Comparison of ENCODE assay signal across 10 cellular contexts in genomic region chr11:96254854-96255253, GRCh38.
DNase-seq lines count a peak whose midpoint lies in the region; ATAC-seq, FAIRE-seq and TF ChIP-seq lines count a peak whose summit lies in the region.
"Had no signal": no experiment of that assay in that cellular context is flagged by ENCODE, and none has a peak within 500 bp of the region (broad histone marks: within the 10 kb centered on the region; RNA-seq: fewer than 3 reads in every experiment).

No MANE protein-coding gene starts in this region.

- TF ChIP-seq EP300 in HepG2 (IDR thresholded peaks at IDR 0.05; ENCODE audit: low read depth in 2 of 2, low read length in 2 of 2) (no peak), HepG2 (CRISPR knock-in tag; IDR thresholded peaks at IDR 0.05; ENCODE audit: borderline replicate concordance) (no peak)

- peaks cover 16% of the 10 kb centered on the region for H3K79me2 ChIP-seq in HepG2 (ENCODE audit: insufficient read depth, low read length)
- H3K79me2 ChIP-seq in GM23338 (replicated peaks; ENCODE audit: insufficient read depth): no peaks in the 10 kb centered on the region; the same call in 1 of the 2 replicates

- TF ChIP-seq RAD21 in HepG2 (CRISPR knock-in tag; IDR thresholded peaks at IDR 0.05): no peak

- no peak overlapping the region for H3K9ac ChIP-seq in HepG2 (ENCODE audit: insufficient read depth, low read depth, low read length)

- peak overlapping the region; percentile 98 for H3K27ac Mint-ChIP-seq in activated T-cell treated with anti-CD3 and anti-CD28 coated beads, Interleukin-2, amount 50 U/mL, for 72 hours
- H3K27ac Mint-ChIP-seq in activated CD4-positive, alpha-beta memory T cell treated with anti-CD3 and anti-CD28 coated beads, Interleukin-2, amount 10 ng/mL, durations not matched to agents 7 days and 5 days: peak overlapping the region; percentile 70
- peak overlapping the region; percentile 41 to 80 for H3K27ac Mint-ChIP-seq in stimulated activated naive CD8-positive, alpha-beta T cell treated with anti-CD3 and anti-CD28 coated beads, Interleukin-15, amount 100 ng/mL, for 72 hours
- no peak overlapping the region for H3K27ac Mint-ChIP-seq in GM23338

- TF ChIP-seq CTCF in HepG2 (CRISPR knock-in tag; IDR thresholded peaks at IDR 0.05): no peak
- no peak for TF ChIP-seq CTCF in uterus (IDR thresholded peaks at IDR 0.05)
- TF ChIP-seq CTCF in GM23338 (conservative IDR thresholded peaks at IDR 0.05; ENCODE audit: low read depth in 2 of 2): no peak

- H3K4me1 ChIP-seq in HepG2 (ENCODE audit: insufficient read depth, low read length): peaks cover 39% of the 10 kb centered on the region
- peaks cover 0 to 10% of the 10 kb centered on the region in 2 donors for H3K4me1 ChIP-seq in uterus
- H3K4me1 ChIP-seq in GM23338 (ENCODE audit: insufficient read depth): peaks cover 27% of the 10 kb centered on the region

- in situ Hi-C loops in HepG2 (cut with HindIII; ENCODE audit: extremely low pct_ligation_motif_present, low pct_unique_long_range_greater_than_20kb): no loop called here

- H3K4me1 Mint-ChIP-seq in activated T-cell treated with anti-CD3 and anti-CD28 coated beads, Interleukin-2, amount 50 U/mL, for 72 hours (ENCODE audit: low read depth): peaks cover 95% of the 10 kb centered on the region
- peaks cover 71% of the 10 kb centered on the region for H3K4me1 Mint-ChIP-seq in activated CD4-positive, alpha-beta memory T cell treated with anti-CD3 and anti-CD28 coated beads, Interleukin-2, amount 10 ng/mL, durations not matched to agents 7 days and 5 days
- peaks cover 89% of the 10 kb centered on the region for H3K4me1 Mint-ChIP-seq in stimulated activated naive CD8-positive, alpha-beta T cell treated with anti-CD3 and anti-CD28 coated beads, Interleukin-15, amount 100 ng/mL, for 72 hours
- H3K4me1 Mint-ChIP-seq in GM23338: peaks cover 44% of the 10 kb centered on the region

- H3K27me3 ChIP-seq in HepG2 (ENCODE audit: control insufficient read depth in 1 of 2, insufficient read depth in 2 of 2, low read length in 2 of 2): no peaks in the 10 kb centered on the region
- H3K27me3 ChIP-seq in uterus: no peaks in the 10 kb centered on the region
- H3K27me3 ChIP-seq in GM23338 (ENCODE audit: insufficient read depth): no peaks in the 10 kb centered on the region

- H3K4me3 Mint-ChIP-seq in activated T-cell treated with anti-CD3 and anti-CD28 coated beads, Interleukin-2, amount 50 U/mL, for 72 hours: peak overlapping the region; percentile 78 to 79
- peak overlapping the region; percentile 19 for H3K4me3 Mint-ChIP-seq in activated CD4-positive, alpha-beta memory T cell treated with anti-CD3 and anti-CD28 coated beads, Interleukin-2, amount 10 ng/mL, durations not matched to agents 7 days and 5 days
- peak overlapping the region; percentile 72 to 89 for H3K4me3 Mint-ChIP-seq in stimulated activated naive CD8-positive, alpha-beta T cell treated with anti-CD3 and anti-CD28 coated beads, Interleukin-15, amount 100 ng/mL, for 72 hours
- H3K4me3 Mint-ChIP-seq in GM23338: no peak overlapping the region

- BruUV-seq in HepG2 (replicated peaks; lab: Mats Ljungman, UMichigan): no TSS peak

- intact Hi-C loops in HepG2 (cut with micrococcal nuclease; ENCODE audit: unreplicated experiment): no loop called here
- intact Hi-C loops in uterus (cut with DNase I; ENCODE audit: low total_unique reads): no loop called here

- H3K36me3 ChIP-seq in HepG2 (replicated peaks in 1 of 2; ENCODE audit: control insufficient read depth in 1 of 2, insufficient read depth in 2 of 2, low read length in 2 of 2) (peaks cover 0 to 7% of the 10 kb centered on the region in 2 experiments; a peak in 2 of 5 replicates), uterus (no peaks in the 10 kb centered on the region), GM23338 (ENCODE audit: insufficient read depth) (no peaks in the 10 kb centered on the region)

- H2AFZ ChIP-seq in HepG2 (ENCODE audit: low read length) (no peak overlapping the region), GM23338 (no peak overlapping the region)

- H4K20me1 ChIP-seq in HepG2 (ENCODE audit: insufficient read depth, low read length) (no peaks in the 10 kb centered on the region), GM23338 (replicated peaks; ENCODE audit: insufficient read depth) (no peaks in the 10 kb centered on the region)

- H3K9me3 ChIP-seq in HepG2 (ENCODE audit: low read length): no peaks in the 10 kb centered on the region
- no peaks in the 10 kb centered on the region for H3K9me3 ChIP-seq in uterus

- H3K27me3 Mint-ChIP-seq in activated T-cell treated with anti-CD3 and anti-CD28 coated beads, Interleukin-2, amount 50 U/mL, for 72 hours (ENCODE audit: low read depth): no peaks in the 10 kb centered on the region
- no peaks in the 10 kb centered on the region for H3K27me3 Mint-ChIP-seq in activated CD4-positive, alpha-beta memory T cell treated with anti-CD3 and anti-CD28 coated beads, Interleukin-2, amount 10 ng/mL, durations not matched to agents 7 days and 5 days
- no peaks in the 10 kb centered on the region for H3K27me3 Mint-ChIP-seq in stimulated activated naive CD8-positive, alpha-beta T cell treated with anti-CD3 and anti-CD28 coated beads, Interleukin-15, amount 100 ng/mL, for 72 hours
- no peaks in the 10 kb centered on the region for H3K27me3 Mint-ChIP-seq in GM23338 (ENCODE audit: insufficient read depth, low read depth, poor library complexity)

- no peak for FAIRE-seq in HepG2 (lab: Jason Lieb, UNC)

- TF ChIP-seq POLR2A in HepG2 (IDR thresholded peaks at IDR 0.05; ENCODE audit: insufficient read depth in 1 of 2, low read depth in 2 of 2, low read length in 2 of 2): no peak
- TF ChIP-seq POLR2A in uterus (IDR thresholded peaks at IDR 0.05): no peak

- no peak for ATAC-seq in activated T-cell treated with anti-CD3 and anti-CD28 coated beads, Interleukin-2, amount 50 U/mL, for 72 hours (replicated peaks in 1 of 2)
- no peak for ATAC-seq in HepG2
- no peak for ATAC-seq in stimulated activated naive CD8-positive, alpha-beta T cell treated with anti-CD3 and anti-CD28 coated beads, Interleukin-15, amount 100 ng/mL, for 72 hours
- no peak for ATAC-seq in GM23338
- ATAC-seq: activated CD4-positive, CD25-positive, alpha-beta regulatory T cell treated with anti-CD3 and anti-CD28 coated beads, Interleukin-2, amount 50 U/mL, for 24 hours had no signal

- H3F3A ChIP-seq in GM23338 (replicated peaks; ENCODE audit: low read depth): no peaks in the 10 kb centered on the region

- no peak overlapping the region for H3K4me3 ChIP-seq in HepG2 (replicated peaks in 1 of 3; ENCODE audit: insufficient read depth in 1 of 3, low read depth in 2 of 3, low read length in 3 of 3)
- no peak overlapping the region for H3K4me3 ChIP-seq in uterus
- H3K4me3 ChIP-seq in GM23338: no peak overlapping the region

- H3K36me3 Mint-ChIP-seq in activated T-cell treated with anti-CD3 and anti-CD28 coated beads, Interleukin-2, amount 50 U/mL, for 72 hours (ENCODE audit: insufficient read depth in 2 of 2): peaks cover 10 to 20% of the 10 kb centered on the region in 2 donors
- H3K36me3 Mint-ChIP-seq in activated CD4-positive, alpha-beta memory T cell treated with anti-CD3 and anti-CD28 coated beads, Interleukin-2, amount 10 ng/mL, durations not matched to agents 7 days and 5 days (ENCODE audit: low read depth): peaks cover 45% of the 10 kb centered on the region
- no peaks in the 10 kb centered on the region for H3K36me3 Mint-ChIP-seq in GM23338 (ENCODE audit: low read depth)

- H3K9me3 Mint-ChIP-seq in activated T-cell treated with anti-CD3 and anti-CD28 coated beads, Interleukin-2, amount 50 U/mL, for 72 hours: peaks cover 0 to 1% of the 10 kb centered on the region in 2 donors
- no peaks in the 10 kb centered on the region for H3K9me3 Mint-ChIP-seq in activated CD4-positive, alpha-beta memory T cell treated with anti-CD3 and anti-CD28 coated beads, Interleukin-2, amount 10 ng/mL, durations not matched to agents 7 days and 5 days
- H3K9me3 Mint-ChIP-seq in stimulated activated naive CD8-positive, alpha-beta T cell treated with anti-CD3 and anti-CD28 coated beads, Interleukin-15, amount 100 ng/mL, for 72 hours: peaks cover 0 to 4% of the 10 kb centered on the region in 2 donors
- H3K9me3 Mint-ChIP-seq in GM23338: no peaks in the 10 kb centered on the region

- no peaks in the 10 kb centered on the region for H3K9me2 ChIP-seq in GM23338 (ENCODE audit: insufficient read depth)

- DNase-seq in activated T-cell treated with anti-CD3 and anti-CD28 coated beads, Interleukin-2, amount 50 U/mL, for 72 hours: no peak
- DNase-seq in activated T-cell treated with anti-CD3 and anti-CD28 coated beads for 4 hours (no peak), HepG2 (ENCODE audit: low spot score) (no peak), iPS-NIHi11 (ENCODE audit: low spot score) (no peak), uterus (no peak), GM23338 (ENCODE audit: low spot score) (no peak)
- DNase-seq in activated CD4-positive, alpha-beta memory T cell treated with anti-CD3 and anti-CD28 coated beads, Interleukin-2, amount 10 ng/mL, durations not matched to agents 7 days and 5 days: no peak
- DNase-seq in stimulated activated naive CD8-positive, alpha-beta T cell treated with anti-CD3 and anti-CD28 coated beads, Interleukin-15, amount 100 ng/mL, for 72 hours: no peak
- DNase-seq: effector CD4-positive, alpha-beta T cell had no signal

- 97% methylated on average over 8 of the region's 8 CpGs for WGBS in HepG2 (ENCODE audit: low lambda C conversion rate)

- CTCF ChIA-PET in activated CD4-positive, alpha-beta memory T cell treated with anti-CD3 and anti-CD28 coated beads, Interleukin-2, amount 10 ng/mL, durations not matched to agents 7 days and 5 days (lab: Charles Lee): interaction anchor here (0.7 to 3.2 kb wide), 4 partner anchors 12 to 88 kb away, joined by 3 to 40 read pairs (median 8); partner anchors contain the start of gene MAML2
- CTCF ChIA-PET in HepG2 (lab: Yijun Ruan, JAX; ENCODE audit: low intra/inter-chr PET ratio, low total read pairs): no interaction called here

- H3K4me2 ChIP-seq in HepG2 (ENCODE audit: low read depth, low read length): no peak overlapping the region
- no peak overlapping the region for H3K4me2 ChIP-seq in GM23338

- H3K27ac ChIP-seq in HepG2 (ENCODE audit: extremely low read length, insufficient read depth, low read length): no peak overlapping the region
- peak overlapping the region in 1 of 2 donors; percentile 46 for H3K27ac ChIP-seq in uterus
- H3K27ac ChIP-seq in GM23338 (ENCODE audit: low read depth): no peak overlapping the region

- POLR2A ChIA-PET in activated CD4-positive, alpha-beta memory T cell treated with anti-CD3 and anti-CD28 coated beads, Interleukin-2, amount 10 ng/mL, durations not matched to agents 7 days and 5 days (lab: Charles Lee): interaction anchor here (1.5 to 5.2 kb wide), 8 partner anchors 12 to 465 kb away, joined by 4 to 58 read pairs (median 12); partner anchors contain the start of genes CCDC82, CEP57, FAM76B and JRKL
- POLR2A ChIA-PET in HepG2 (lab: Yijun Ruan, JAX): no interaction called here

TF ChIP-seq in GM23338, 12 proteins besides CTCF, POLR2A, EP300 and RAD21 (continues in another document):
- TF ChIP-seq STAT1 (IDR thresholded peaks at IDR 0.05; ENCODE audit: unreplicated experiment) (no peak), EZH2phosphoT487 (IDR thresholded peaks at IDR 0.05; ENCODE audit: unreplicated experiment) (no peak), JUNB (IDR thresholded peaks at IDR 0.05; ENCODE audit: unreplicated experiment) (no peak), POLR2AphosphoS5 (IDR thresholded peaks at IDR 0.05; ENCODE audit: low read depth) (no peak)
